In genomic region chr11:83285771-83286528, GRCh38 we compare ENCODE assay signal across 1 cellular context.
TF ChIP-seq lines count a peak whose summit lies in the region.

Gene CCDC90B, minus strand, starts transcription at chr11:83286367. Its CDS starts 395 bp downstream, at chr11:83285972.

TF ChIP-seq in GM12878, 131 proteins besides CTCF, POLR2A, EP300 and RAD21 (continued from another document and continues in another):
- TF ChIP-seq SMC3 (IDR thresholded peaks at IDR 0.05; ENCODE audit: borderline replicate concordance, low read length) (no peak), HDAC2 (IDR thresholded peaks at IDR 0.05) (no peak), ZBTB40 (IDR thresholded peaks at IDR 0.05; ENCODE audit: borderline replicate concordance) (peak; percentile 85; the same call in 1 of the 2 replicates), NR2C1 (IDR thresholded peaks at IDR 0.05) (peak; percentile 76), NKRF (conservative IDR thresholded peaks at IDR 0.05) (peak; percentile 92), ELK1 (IDR thresholded peaks at IDR 0.05; ENCODE audit: low read depth, low read length) (peak; percentile 63), YY1 (IDR thresholded peaks at IDR 0.05; ENCODE audit: low read depth, low read length) (peak; percentile 99), USF2 (IDR thresholded peaks at IDR 0.05; ENCODE audit: borderline replicate concordance, low read depth, low read length) (no peak), RCOR1 (conservative IDR thresholded peaks at IDR 0.05; ENCODE audit: low read depth, low read length) (0 out of 2 replicates have a peak, but pooled peaks have one; percentile 74), EED (IDR thresholded peaks at IDR 0.05; ENCODE audit: low read depth) (no peak; the same call in 1 of the 2 replicates), SMARCA5 (IDR thresholded peaks at IDR 0.05) (no peak), ASH2L (IDR thresholded peaks at IDR 0.05; ENCODE audit: borderline replicate concordance, low read depth) (peak; percentile 66; the same call in 1 of the 2 replicates), ZNF622 (IDR thresholded peaks at IDR 0.05) (no peak), CREM (IDR thresholded peaks at IDR 0.05; ENCODE audit: low read depth) (peak; percentile 98), POLR2AphosphoS5 (IDR thresholded peaks at IDR 0.05; ENCODE audit: low read length) (peak; percentile 95), YBX1 (IDR thresholded peaks at IDR 0.05) (no peak), RELB (IDR thresholded peaks at IDR 0.05; ENCODE audit: low read depth) (peak; percentile 95), MEF2A (IDR thresholded peaks at IDR 0.05; ENCODE audit: insufficient read depth, low read depth, low read length) (no peak), MEF2B (IDR thresholded peaks at IDR 0.05; ENCODE audit: partially characterized antibody, poor library complexity, severe bottlenecking) (peak; percentile 71), SP1 (IDR thresholded peaks at IDR 0.05; ENCODE audit: low read depth, low read length) (no peak), RUNX3 (IDR thresholded peaks at IDR 0.05; ENCODE audit: low read length) (peak; percentile 74), TCF3 (IDR thresholded peaks at IDR 0.05; ENCODE audit: borderline replicate concordance, insufficient read depth, low read depth, low read length) (peak; percentile 68; the same call in 1 of the 2 replicates), NRF1 (conservative IDR thresholded peaks at IDR 0.05; ENCODE audit: low read depth, low read length) (peak; percentile 64), IRF5 (IDR thresholded peaks at IDR 0.05; ENCODE audit: borderline replicate concordance) (no peak), SMAD5 (IDR thresholded peaks at IDR 0.05; ENCODE audit: low read depth) (peak; percentile 92), CBFB (IDR thresholded peaks at IDR 0.05; ENCODE audit: low read depth) (peak; percentile 82), PRDM15 (CRISPR knock-in tag; IDR thresholded peaks at IDR 0.05) (no peak), BCL11A (IDR thresholded peaks at IDR 0.05; ENCODE audit: low read depth, low read length) (no peak), SKIL (IDR thresholded peaks at IDR 0.05; ENCODE audit: low read depth, poor library complexity, severe bottlenecking) (no peak), BMI1 (IDR thresholded peaks at IDR 0.05; ENCODE audit: borderline replicate concordance) (no peak), DPF2 (IDR thresholded peaks at IDR 0.05) (peak; percentile 77), GATAD2B (conservative IDR thresholded peaks at IDR 0.05; ENCODE audit: low read depth) (no peak; the same call in 1 of the 2 replicates), WRNIP1 (IDR thresholded peaks at IDR 0.05; ENCODE audit: borderline replicate concordance, low read depth, low read length) (no peak), ATF2 (IDR thresholded peaks at IDR 0.05; ENCODE audit: low read length) (0 out of 2 replicates have a peak, but pooled peaks have one; percentile 60), HDGF (IDR thresholded peaks at IDR 0.05) (peak; percentile 76; the same call in 1 of the 2 replicates), STAT3 (IDR thresholded peaks at IDR 0.05; ENCODE audit: low read depth, low read length) (no peak), IKZF2 (IDR thresholded peaks at IDR 0.05) (peak; percentile 56 to 73; a peak in 3 of 4 replicates), ATF3 (IDR thresholded peaks at IDR 0.05; ENCODE audit: borderline replicate concordance, extremely low read depth, low read depth, low read length) (peak; percentile 58; the same call in 1 of the 2 replicates), SMAD1 (IDR thresholded peaks at IDR 0.05; ENCODE audit: low read depth, partially characterized antibody) (no peak), KAT2A (conservative IDR thresholded peaks at IDR 0.05; ENCODE audit: control insufficient read depth, low read depth, low read length) (no peak), KDM1A (IDR thresholded peaks at IDR 0.05; ENCODE audit: borderline replicate concordance) (no peak), MYC (IDR thresholded peaks at IDR 0.05; ENCODE audit: insufficient read depth, insufficient read length, insufficient replicate concordance, low read length, severe bottlenecking) (peak; percentile 39), POU2F2 (IDR thresholded peaks at IDR 0.05; ENCODE audit: borderline replicate concordance, low read depth, low read length) (peak; percentile 90), BACH1 (IDR thresholded peaks at IDR 0.05; ENCODE audit: borderline replicate concordance) (peak; percentile 19)
